1 cellular context compared by ENCODE assay signal in the genomic region with DNA sequence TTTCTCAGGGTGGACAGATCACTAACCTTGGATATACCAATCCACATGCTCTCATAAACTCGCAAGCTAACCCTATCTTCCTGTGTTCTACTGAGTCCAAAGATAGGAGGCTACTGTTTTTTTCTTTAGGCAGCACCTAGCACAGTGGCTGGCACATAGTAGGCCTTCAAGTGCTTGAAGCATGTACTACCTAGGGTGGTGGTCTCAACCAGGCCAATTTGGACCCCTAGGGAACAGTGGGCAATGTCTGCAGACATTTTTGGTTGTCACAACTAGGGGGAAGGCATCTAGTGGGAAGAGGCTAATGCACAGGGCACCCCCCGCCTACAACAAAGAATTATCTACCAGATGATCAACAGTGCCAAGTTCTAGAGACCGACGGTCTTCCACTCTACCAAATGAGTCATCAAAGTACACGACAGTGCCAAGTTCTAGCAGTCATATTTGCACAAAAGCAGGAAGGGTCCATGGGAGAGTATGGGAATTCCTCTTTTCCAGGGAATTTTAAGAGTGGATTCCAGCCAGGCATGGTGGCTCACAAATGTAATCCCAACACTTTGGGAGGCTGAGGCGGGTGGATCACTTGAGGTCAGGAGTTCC.
TF ChIP-seq lines count a peak whose summit lies in the region.

No MANE protein-coding gene starts in this region.

TF ChIP-seq in SK-N-SH, 30 proteins besides CTCF, POLR2A, EP300 and RAD21 (continued from another document):
- TF ChIP-seq, protein P1, sequence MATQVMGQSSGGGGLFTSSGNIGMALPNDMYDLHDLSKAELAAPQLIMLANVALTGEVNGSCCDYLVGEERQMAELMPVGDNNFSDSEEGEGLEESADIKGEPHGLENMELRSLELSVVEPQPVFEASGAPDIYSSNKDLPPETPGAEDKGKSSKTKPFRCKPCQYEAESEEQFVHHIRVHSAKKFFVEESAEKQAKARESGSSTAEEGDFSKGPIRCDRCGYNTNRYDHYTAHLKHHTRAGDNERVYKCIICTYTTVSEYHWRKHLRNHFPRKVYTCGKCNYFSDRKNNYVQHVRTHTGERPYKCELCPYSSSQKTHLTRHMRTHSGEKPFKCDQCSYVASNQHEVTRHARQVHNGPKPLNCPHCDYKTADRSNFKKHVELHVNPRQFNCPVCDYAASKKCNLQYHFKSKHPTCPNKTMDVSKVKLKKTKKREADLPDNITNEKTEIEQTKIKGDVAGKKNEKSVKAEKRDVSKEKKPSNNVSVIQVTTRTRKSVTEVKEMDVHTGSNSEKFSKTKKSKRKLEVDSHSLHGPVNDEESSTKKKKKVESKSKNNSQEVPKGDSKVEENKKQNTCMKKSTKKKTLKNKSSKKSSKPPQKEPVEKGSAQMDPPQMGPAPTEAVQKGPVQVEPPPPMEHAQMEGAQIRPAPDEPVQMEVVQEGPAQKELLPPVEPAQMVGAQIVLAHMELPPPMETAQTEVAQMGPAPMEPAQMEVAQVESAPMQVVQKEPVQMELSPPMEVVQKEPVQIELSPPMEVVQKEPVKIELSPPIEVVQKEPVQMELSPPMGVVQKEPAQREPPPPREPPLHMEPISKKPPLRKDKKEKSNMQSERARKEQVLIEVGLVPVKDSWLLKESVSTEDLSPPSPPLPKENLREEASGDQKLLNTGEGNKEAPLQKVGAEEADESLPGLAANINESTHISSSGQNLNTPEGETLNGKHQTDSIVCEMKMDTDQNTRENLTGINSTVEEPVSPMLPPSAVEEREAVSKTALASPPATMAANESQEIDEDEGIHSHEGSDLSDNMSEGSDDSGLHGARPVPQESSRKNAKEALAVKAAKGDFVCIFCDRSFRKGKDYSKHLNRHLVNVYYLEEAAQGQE (IDR thresholded peaks at IDR 0.05; ENCODE audit: low read depth, low read length) = no peak
- TF ChIP-seq, protein P2, sequence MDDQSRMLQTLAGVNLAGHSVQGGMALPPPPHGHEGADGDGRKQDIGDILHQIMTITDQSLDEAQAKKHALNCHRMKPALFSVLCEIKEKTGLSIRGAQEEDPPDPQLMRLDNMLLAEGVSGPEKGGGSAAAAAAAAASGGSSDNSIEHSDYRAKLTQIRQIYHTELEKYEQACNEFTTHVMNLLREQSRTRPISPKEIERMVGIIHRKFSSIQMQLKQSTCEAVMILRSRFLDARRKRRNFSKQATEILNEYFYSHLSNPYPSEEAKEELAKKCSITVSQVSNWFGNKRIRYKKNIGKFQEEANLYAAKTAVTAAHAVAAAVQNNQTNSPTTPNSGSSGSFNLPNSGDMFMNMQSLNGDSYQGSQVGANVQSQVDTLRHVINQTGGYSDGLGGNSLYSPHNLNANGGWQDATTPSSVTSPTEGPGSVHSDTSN (IDR thresholded peaks at IDR 0.05) = peak; percentile 54; the same call in 1 of the 2 replicates
- TF ChIP-seq, protein P3, sequence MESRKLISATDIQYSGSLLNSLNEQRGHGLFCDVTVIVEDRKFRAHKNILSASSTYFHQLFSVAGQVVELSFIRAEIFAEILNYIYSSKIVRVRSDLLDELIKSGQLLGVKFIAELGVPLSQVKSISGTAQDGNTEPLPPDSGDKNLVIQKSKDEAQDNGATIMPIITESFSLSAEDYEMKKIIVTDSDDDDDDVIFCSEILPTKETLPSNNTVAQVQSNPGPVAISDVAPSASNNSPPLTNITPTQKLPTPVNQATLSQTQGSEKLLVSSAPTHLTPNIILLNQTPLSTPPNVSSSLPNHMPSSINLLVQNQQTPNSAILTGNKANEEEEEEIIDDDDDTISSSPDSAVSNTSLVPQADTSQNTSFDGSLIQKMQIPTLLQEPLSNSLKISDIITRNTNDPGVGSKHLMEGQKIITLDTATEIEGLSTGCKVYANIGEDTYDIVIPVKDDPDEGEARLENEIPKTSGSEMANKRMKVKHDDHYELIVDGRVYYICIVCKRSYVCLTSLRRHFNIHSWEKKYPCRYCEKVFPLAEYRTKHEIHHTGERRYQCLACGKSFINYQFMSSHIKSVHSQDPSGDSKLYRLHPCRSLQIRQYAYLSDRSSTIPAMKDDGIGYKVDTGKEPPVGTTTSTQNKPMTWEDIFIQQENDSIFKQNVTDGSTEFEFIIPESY (IDR thresholded peaks at IDR 0.05; ENCODE audit: borderline replicate concordance, low read depth) = no peak
- TF ChIP-seq RFX5 (IDR thresholded peaks at IDR 0.05; ENCODE audit: low read length) (no peak), JUND (IDR thresholded peaks at IDR 0.05) (peak; percentile 85), RCOR1 (IDR thresholded peaks at IDR 0.05; ENCODE audit: low read length) (no peak)
